In the genomic region with DNA sequence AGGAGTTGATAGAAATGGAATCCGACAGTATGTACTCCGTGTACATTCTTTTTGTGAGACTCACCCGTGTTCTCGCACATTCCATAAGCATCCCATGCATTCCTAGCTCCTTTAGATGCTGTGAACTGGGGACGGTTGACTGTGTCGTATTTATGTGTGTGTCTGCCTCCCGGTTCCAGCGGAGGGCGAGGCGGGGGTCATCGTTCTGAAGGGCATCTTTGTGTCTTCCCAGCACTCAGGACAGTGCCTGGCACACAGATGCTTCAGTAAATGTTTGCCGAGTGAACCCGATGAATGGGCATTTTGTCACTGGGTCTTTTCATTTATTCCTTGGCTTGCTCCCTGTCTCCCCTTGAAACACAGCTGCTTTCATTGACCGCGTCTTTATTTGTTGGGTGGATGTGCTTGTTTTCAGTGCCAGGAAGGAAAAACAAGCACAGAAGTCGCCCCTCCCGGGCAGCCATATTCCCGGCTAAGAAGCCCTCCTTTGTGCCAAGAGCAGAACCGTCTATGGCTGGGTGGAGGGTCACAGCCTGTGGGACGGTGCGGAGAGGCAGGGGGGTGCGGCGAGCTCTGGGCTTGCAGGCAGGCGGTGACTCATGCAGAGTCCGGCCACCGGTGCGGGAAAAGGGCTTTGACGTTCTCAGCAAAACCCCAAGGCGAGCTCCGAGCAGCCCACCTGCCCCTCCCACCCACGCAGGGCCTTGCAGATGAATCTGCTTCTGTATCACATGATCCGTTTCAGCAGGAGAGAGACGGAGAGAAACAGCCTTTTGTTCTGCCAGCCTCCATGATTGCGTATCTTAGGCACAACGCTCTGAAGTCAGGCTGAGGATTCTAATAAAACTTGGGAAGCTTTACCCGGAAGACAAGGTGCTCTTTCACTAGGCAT, we compare ENCODE assay signal across 9 cellular contexts. TPM values are rescaled to one million over a fixed set of nuclear protein-coding genes. Genes with fewer than 3 reads are reported as not detected.
DNase-seq lines count a peak whose midpoint lies in the region; ATAC-seq and TF ChIP-seq lines count a peak whose summit lies in the region.
"Had no signal": no experiment of that assay in that cellular context is flagged by ENCODE, and none has a peak within 500 bp of the region (broad histone marks: within the 10 kb centered on the region; RNA-seq: fewer than 3 reads in every experiment).

No MANE protein-coding gene starts in this region.

- no peak for ATAC-seq in activated CD8-positive, alpha-beta T cell treated with anti-CD3 and anti-CD28 coated beads for 36 hours
- ATAC-seq in activated CD8-positive, alpha-beta T cell treated with anti-CD3 and anti-CD28 coated beads, Interleukin-2, amount 10 ng/mL, durations not matched to agents 7 days and 5 days, result no peak
- ATAC-seq in lower lobe of right lung, result peak; percentile 38 to 49

- TF ChIP-seq CTCF in activated CD8-positive, alpha-beta T cell treated with anti-CD3 and anti-CD28 coated beads for 36 hours (IDR thresholded peaks at IDR 0.05), result no peak
- TF ChIP-seq CTCF in colonic mucosa (IDR thresholded peaks at IDR 0.05) (no peak), lower lobe of right lung (IDR thresholded peaks at IDR 0.05) (no peak), transverse colon (IDR thresholded peaks at IDR 0.05) (no peak)

- H3K27ac Mint-ChIP-seq in activated CD8-positive, alpha-beta T cell treated with anti-CD3 and anti-CD28 coated beads for 36 hours, result no peak overlapping the region
- H3K27ac Mint-ChIP-seq in activated CD8-positive, alpha-beta T cell treated with anti-CD3 and anti-CD28 coated beads, Interleukin-2, amount 10 ng/mL, durations not matched to agents 7 days and 5 days, result no peak overlapping the region
- H3K27ac Mint-ChIP-seq: CD4-positive, CD25-positive, alpha-beta regulatory T cell had no signal

- CTCF ChIA-PET in activated CD8-positive, alpha-beta T cell treated with anti-CD3 and anti-CD28 coated beads for 36 hours (lab: Charles Lee), result interaction anchor here (0.7 to 5.4 kb wide), 4 partner anchors 14 to 179 kb away, joined by 3 to 92 read pairs (median 4); a partner anchor contains a TSS
- CTCF ChIA-PET in activated CD8-positive, alpha-beta T cell treated with anti-CD3 and anti-CD28 coated beads, Interleukin-2, amount 10 ng/mL, durations not matched to agents 7 days and 5 days (lab: Charles Lee), result interaction anchor here (0.8 to 1.1 kb wide), 3 partner anchors 12 to 172 kb away, joined by 3 read pairs; a partner anchor contains a TSS

- POLR2A ChIA-PET in activated CD8-positive, alpha-beta T cell treated with anti-CD3 and anti-CD28 coated beads for 36 hours (lab: Charles Lee), result interaction anchor here (0.9 to 1.1 kb wide), 2 partner anchors 12 kb away, joined by 3 read pairs; a partner anchor contains a TSS
- POLR2A ChIA-PET in activated CD8-positive, alpha-beta T cell treated with anti-CD3 and anti-CD28 coated beads, Interleukin-2, amount 10 ng/mL, durations not matched to agents 7 days and 5 days (lab: Charles Lee), result no interaction called here

- no peaks in the 10 kb centered on the region for H3K9me3 Mint-ChIP-seq in activated CD8-positive, alpha-beta T cell treated with anti-CD3 and anti-CD28 coated beads for 36 hours
- no peaks in the 10 kb centered on the region for H3K9me3 Mint-ChIP-seq in activated CD8-positive, alpha-beta T cell treated with anti-CD3 and anti-CD28 coated beads, Interleukin-2, amount 10 ng/mL, durations not matched to agents 7 days and 5 days (ENCODE audit: insufficient read depth)

- H3K36me3 Mint-ChIP-seq in activated CD8-positive, alpha-beta T cell treated with anti-CD3 and anti-CD28 coated beads for 36 hours (ENCODE audit: low read depth), result no peaks in the 10 kb centered on the region
- no peaks in the 10 kb centered on the region for H3K36me3 Mint-ChIP-seq in activated CD8-positive, alpha-beta T cell treated with anti-CD3 and anti-CD28 coated beads, Interleukin-2, amount 10 ng/mL, durations not matched to agents 7 days and 5 days (ENCODE audit: low read depth)
- H3K36me3 Mint-ChIP-seq: CD4-positive, CD25-positive, alpha-beta regulatory T cell had no signal

- no peak for TF ChIP-seq EP300 in transverse colon (IDR thresholded peaks at IDR 0.05; ENCODE audit: low read depth)

- H3K4me1 Mint-ChIP-seq in activated CD8-positive, alpha-beta T cell treated with anti-CD3 and anti-CD28 coated beads for 36 hours (ENCODE audit: low read depth), result peaks cover 2% of the 10 kb centered on the region
- peaks cover 9% of the 10 kb centered on the region for H3K4me1 Mint-ChIP-seq in activated CD8-positive, alpha-beta T cell treated with anti-CD3 and anti-CD28 coated beads, Interleukin-2, amount 10 ng/mL, durations not matched to agents 7 days and 5 days (ENCODE audit: low read depth)

- in situ Hi-C loops in transverse colon (cut with MboI; ENCODE audit: low pct_ligation_motif_present in 1 of 4, low pct_unique_long_range_greater_than_20kb in 1 of 4, low sequenced_read_pairs in 3 of 4), result loop anchor here in 2 of 4 donors (5.0 to 10.0 kb wide), 2 partner anchors 120 to 253 kb away; a partner anchor contains a TSS

- TF ChIP-seq POLR2A in transverse colon (IDR thresholded peaks at IDR 0.05), result no peak

- H3K4me3 ChIP-seq in colonic mucosa (peak overlapping the region; percentile 19), lower lobe of right lung (peak overlapping the region; percentile 28), transverse colon (peak overlapping the region in 3 of 4 donors; percentile 15 to 40 (median 27))

- H3K9ac ChIP-seq in colonic mucosa (ENCODE audit: low read depth in 2 of 2, low read length in 2 of 2), result peak overlapping the region; percentile 26 to 27

- H3K9me3 ChIP-seq in colonic mucosa (no peaks in the 10 kb centered on the region), lower lobe of right lung (no peaks in the 10 kb centered on the region), transverse colon (no peaks in the 10 kb centered on the region)

- H3K4me1 ChIP-seq in colonic mucosa (no peaks in the 10 kb centered on the region), lower lobe of right lung (peaks cover 18% of the 10 kb centered on the region), transverse colon (peaks cover 0 to 21% (median 11%) of the 10 kb centered on the region in 4 donors)

- H3K27ac ChIP-seq in colonic mucosa (no peak overlapping the region), lower lobe of right lung (no peak overlapping the region), transverse colon (peak overlapping the region; percentile 7 to 57 (median 31))

- H3K27me3 ChIP-seq in colonic mucosa (peaks cover 5% of the 10 kb centered on the region), lower lobe of right lung (ENCODE audit: low read depth) (peaks cover 11% of the 10 kb centered on the region), transverse colon (peaks cover 8% of the 10 kb centered on the region)

- 30 to 80% methylated on average over 1 to 33 of the region's 36 CpGs for WGBS in transverse colon (ENCODE audit: low coverage in 1 of 2), 2 donors

- peak; percentile 29 for DNase-seq in activated CD8-positive, alpha-beta T cell treated with anti-CD3 and anti-CD28 coated beads for 36 hours
- DNase-seq in activated CD8-positive, alpha-beta T cell treated with anti-CD3 and anti-CD28 coated beads, Interleukin-2, amount 10 ng/mL, durations not matched to agents 7 days and 5 days, result no peak
- DNase-seq in colonic mucosa, result peak; percentile 63
- no peak for DNase-seq in lower lobe of right lung
- DNase-seq in transverse colon, result peak; percentile 64
- DNase-seq in SKM-1 (lab: John Stamatoyannopoulos, UW; ENCODE audit: unreplicated experiment), result no peak
- DNase-seq in NCI-H1105 treated with DMSO at 0.1 percent for 48 hours (lab: John Stamatoyannopoulos, UW), result no peak
- DNase-seq in stimulated activated CD4-positive, alpha-beta T cell treated with anti-CD3 and anti-CD28 coated beads, Interleukin-4, amount 100 ng/mL, for 1 hour, result no peak
- DNase-seq: CD4-positive, CD25-positive, alpha-beta regulatory T cell had no signal

- H3K27me3 Mint-ChIP-seq in activated CD8-positive, alpha-beta T cell treated with anti-CD3 and anti-CD28 coated beads for 36 hours, result peaks cover 39% of the 10 kb centered on the region
- H3K27me3 Mint-ChIP-seq in activated CD8-positive, alpha-beta T cell treated with anti-CD3 and anti-CD28 coated beads, Interleukin-2, amount 10 ng/mL, durations not matched to agents 7 days and 5 days (ENCODE audit: low read depth), result peaks cover 38% of the 10 kb centered on the region

- H3K36me3 ChIP-seq in colonic mucosa (no peaks in the 10 kb centered on the region), lower lobe of right lung (no peaks in the 10 kb centered on the region), transverse colon (no peaks in the 10 kb centered on the region)

- intact Hi-C loops in activated CD8-positive, alpha-beta T cell treated with anti-CD3 and anti-CD28 coated beads for 36 hours (cut with micrococcal nuclease), result no loop called here
- intact Hi-C loops in colonic mucosa (cut with DNase I) (no loop called here), lower lobe of right lung (cut with DNase I) (no loop called here), transverse colon (cut with DNase I; ENCODE audit: low total_unique reads) (no loop called here)

- no peak overlapping the region for H3K4me3 Mint-ChIP-seq in activated CD8-positive, alpha-beta T cell treated with anti-CD3 and anti-CD28 coated beads for 36 hours
- no peak overlapping the region for H3K4me3 Mint-ChIP-seq in activated CD8-positive, alpha-beta T cell treated with anti-CD3 and anti-CD28 coated beads, Interleukin-2, amount 10 ng/mL, durations not matched to agents 7 days and 5 days
- H3K4me3 Mint-ChIP-seq: CD4-positive, CD25-positive, alpha-beta regulatory T cell had no signal

RNA-seq across cellular contexts. Expression of a gene that starts 11.2 kb away (rescaled TPM):
- total RNA-seq in activated CD8-positive, alpha-beta T cell treated with anti-CD3 and anti-CD28 coated beads for 36 hours, result 10 to 100 TPM; 50.2 to 53.9 TPM
- 10 to 100 TPM; 35.3 to 35.5 TPM for total RNA-seq in activated CD8-positive, alpha-beta T cell treated with anti-CD3 and anti-CD28 coated beads, Interleukin-2, amount 10 ng/mL, durations not matched to agents 7 days and 5 days
- total RNA-seq in colonic mucosa, result 10 to 100 TPM; 10.0 to 21.6 TPM
- total RNA-seq in lower lobe of right lung, result 19.1 TPM
- 10 to 100 TPM; 10.1 to 22.7 (median 16.7) TPM for total RNA-seq in transverse colon

RNA-seq across cellular contexts. Expression of a gene that starts 20.0 kb away (rescaled TPM):
- total RNA-seq in activated CD8-positive, alpha-beta T cell treated with anti-CD3 and anti-CD28 coated beads for 36 hours, result under 1 TPM; 0.41 to 0.67 TPM
- not detected for total RNA-seq in activated CD8-positive, alpha-beta T cell treated with anti-CD3 and anti-CD28 coated beads, Interleukin-2, amount 10 ng/mL, durations not matched to agents 7 days and 5 days
- 1 to 10 TPM; 2.3 to 5.8 TPM for total RNA-seq in colonic mucosa
- total RNA-seq in lower lobe of right lung, result 0.59 TPM
- total RNA-seq in transverse colon, result 10 to 100 TPM in 2 of 4 donors, 1 to 10 TPM in 2; 2.9 to 14.9 (median 9.4) TPM

Comparison
In these comparisons a context has a peak if more than half of its experiments do, and no peak if none do; other contexts are left out.
1. DNase-seq: peak in activated CD8-positive, alpha-beta T cell treated with anti-CD3 and anti-CD28 coated beads for 36 hours (single experiment), colonic mucosa (single experiment) and transverse colon (single experiment); none in activated CD8-positive, alpha-beta T cell treated with anti-CD3 and anti-CD28 coated beads, Interleukin-2, amount 10 ng/mL, durations not matched to agents 7 days and 5 days (single experiment), lower lobe of right lung (single experiment), SKM-1 (single experiment), NCI-H1105 treated with DMSO at 0.1 percent for 48 hours (single experiment) and stimulated activated CD4-positive, alpha-beta T cell treated with anti-CD3 and anti-CD28 coated beads, Interleukin-4, amount 100 ng/mL, for 1 hour (single experiment).
2. ATAC-seq: peak in lower lobe of right lung (2 of 2); none in activated CD8-positive, alpha-beta T cell treated with anti-CD3 and anti-CD28 coated beads for 36 hours (single experiment) and activated CD8-positive, alpha-beta T cell treated with anti-CD3 and anti-CD28 coated beads, Interleukin-2, amount 10 ng/mL, durations not matched to agents 7 days and 5 days (single experiment).
3. H3K27ac ChIP-seq: peak in transverse colon (4 of 4); none in colonic mucosa (single experiment) and lower lobe of right lung (single experiment).
4. Peak in every context shown above with its lines, with median percentiles within 50 percentile points of each other: H3K4me3 ChIP-seq.